In the genomic region with DNA sequence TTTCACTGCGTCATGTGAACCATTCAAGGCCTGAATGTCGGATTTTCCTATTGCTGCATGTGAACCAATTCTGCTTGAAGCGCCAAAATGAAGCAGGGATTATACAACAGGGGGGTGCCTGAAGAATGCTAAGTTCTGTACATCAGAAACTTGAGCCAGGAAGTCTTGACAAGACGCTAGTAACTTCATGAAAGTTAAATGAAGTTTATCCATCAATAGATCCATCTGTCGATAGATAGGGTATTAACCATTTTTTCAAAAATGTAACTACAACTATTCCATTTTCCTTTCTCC, we compare ENCODE assay signal across 8 cellular contexts. TPM values are rescaled to one million over a fixed set of nuclear protein-coding genes. Genes with fewer than 3 reads are reported as not detected.
A peak's percentile ranks its signal among the peaks of the same experiment; 100 is the strongest.
DNase-seq lines count a peak whose midpoint lies in the region; TF ChIP-seq lines count a peak whose summit lies in the region.

No MANE protein-coding gene starts in this region.

- no peak for TF ChIP-seq CTCF in MM.1S (IDR thresholded peaks at IDR 0.05; ENCODE audit: low read length)
- TF ChIP-seq CTCF in nephron (IDR thresholded peaks at IDR 0.05; ENCODE audit: unreplicated experiment in 3 of 3), result no peak

- H3K36me3 ChIP-seq in BLaER1 (peaks cover 18% of the 10 kb centered on the region), MM.1S (replicated peaks; ENCODE audit: insufficient read depth, low read length) (no peaks in the 10 kb centered on the region; the same call in 1 of the 2 replicates), ectodermal cell (ENCODE audit: control insufficient read depth, insufficient read depth, low read length) (no peaks in the 10 kb centered on the region)

- peak overlapping the region; percentile 95 for H2AFZ ChIP-seq in MM.1S (ENCODE audit: low read length)

- H3K27me3 ChIP-seq in BLaER1 (no peaks in the 10 kb centered on the region), MM.1S (replicated peaks; ENCODE audit: insufficient read depth, low read length) (no peaks in the 10 kb centered on the region), ectodermal cell (ENCODE audit: control insufficient read depth, insufficient read depth, low read length, poor library complexity, severe bottlenecking) (no peaks in the 10 kb centered on the region)

- DNase-seq in MM.1S (no peak), NCI-H2171 treated with DMSO at 0.1 percent for 48 hours (lab: John Stamatoyannopoulos, UW) (no peak), COR-L47 (lab: John Stamatoyannopoulos, UW) (no peak), NCI-H146 (lab: John Stamatoyannopoulos, UW) (no peak)
- DNase-seq in stimulated activated naive CD4-positive, alpha-beta T cell treated with Interleukin-2 at 50 U/mL for 16 hours (lab: John Stamatoyannopoulos, UW), result no peak

- no peaks in the 10 kb centered on the region for H3K9me3 Mint-ChIP-seq in nephron

- no peaks in the 10 kb centered on the region for H3F3A ChIP-seq in MM.1S (ENCODE audit: insufficient read depth, low read length)

- H4K20me1 ChIP-seq in BLaER1, result peaks cover 32% of the 10 kb centered on the region
- no peaks in the 10 kb centered on the region for H4K20me1 ChIP-seq in MM.1S (ENCODE audit: insufficient read depth, low read length)

- H3K27ac ChIP-seq in BLaER1, result peak overlapping the region; percentile 92
- peak overlapping the region; percentile 82; the same call in 1 of the 2 replicates for H3K27ac ChIP-seq in MM.1S (ENCODE audit: low read length)
- peak overlapping the region; percentile 70 for H3K27ac ChIP-seq in ectodermal cell (ENCODE audit: insufficient read depth, low read depth, low read length, poor library complexity, severe bottlenecking)

- H3K9me3 ChIP-seq in BLaER1, result no peaks in the 10 kb centered on the region
- no peaks in the 10 kb centered on the region for H3K9me3 ChIP-seq in MM.1S (replicated peaks; ENCODE audit: insufficient read depth, low read length)
- no peaks in the 10 kb centered on the region for H3K9me3 ChIP-seq in ectodermal cell (ENCODE audit: control insufficient read depth, low read length)

- H3K4me2 ChIP-seq in BLaER1 (peak overlapping the region; percentile 83), MM.1S (ENCODE audit: low read depth, low read length) (peak overlapping the region; percentile 67)

- H3K79me2 ChIP-seq in MM.1S (ENCODE audit: low read length), result peaks cover 37% of the 10 kb centered on the region

- peak overlapping the region; percentile 95 to 99 (median 98) for H3K27ac Mint-ChIP-seq in nephron

- peaks cover 3% of the 10 kb centered on the region for H3K36me3 Mint-ChIP-seq in nephron (ENCODE audit: low read depth)

- WGBS in ectodermal cell, 2 experiments, result 95% methylated on average over 5 of the region's 5 CpGs

- H3K9me2 ChIP-seq in MM.1S (replicated peaks; ENCODE audit: insufficient read depth, low read length), result no peaks in the 10 kb centered on the region

- no peaks in the 10 kb centered on the region for H3K27me3 Mint-ChIP-seq in nephron (ENCODE audit: low read depth)

- H3K4me1 ChIP-seq in BLaER1, result peaks cover 22% of the 10 kb centered on the region
- 0 out of 2 replicates have a peak, but pooled peaks cover 8% of the 10 kb centered on the region for H3K4me1 ChIP-seq in MM.1S (ENCODE audit: low read length)
- peaks cover 7% of the 10 kb centered on the region for H3K4me1 ChIP-seq in ectodermal cell (ENCODE audit: control insufficient read depth, insufficient read depth, low read length)

- H3K4me3 ChIP-seq in BLaER1 (peak overlapping the region; percentile 94), MM.1S (ENCODE audit: low read length) (peak overlapping the region; percentile 88), ectodermal cell (ENCODE audit: insufficient read depth, low read depth, low read length) (peak overlapping the region; percentile 90)

- peaks cover 24% of the 10 kb centered on the region for H3K4me1 Mint-ChIP-seq in nephron

- H3K4me3 Mint-ChIP-seq in nephron, result peak overlapping the region; percentile 77 to 98 (median 84)

- peak overlapping the region; percentile 93 for H3K9ac ChIP-seq in BLaER1
- peak overlapping the region; percentile 98 for H3K9ac ChIP-seq in MM.1S (ENCODE audit: low read length)

RNA-seq across cellular contexts. Expression of a gene that starts 0.6 kb away (rescaled TPM):
- 24.2 TPM for polyA plus RNA-seq in ectodermal cell (2013, experiment 1 of 4)
- polyA plus RNA-seq in ectodermal cell (2013, experiment 2 of 4), result 24.8 TPM
- 21.0 TPM for polyA plus RNA-seq in ectodermal cell (2013, experiment 3 of 4)
- polyA plus RNA-seq in ectodermal cell (2013, experiment 4 of 4), result 24.9 TPM
